Comparison of ENCODE assay signal across 11 cellular contexts in the genomic region with DNA sequence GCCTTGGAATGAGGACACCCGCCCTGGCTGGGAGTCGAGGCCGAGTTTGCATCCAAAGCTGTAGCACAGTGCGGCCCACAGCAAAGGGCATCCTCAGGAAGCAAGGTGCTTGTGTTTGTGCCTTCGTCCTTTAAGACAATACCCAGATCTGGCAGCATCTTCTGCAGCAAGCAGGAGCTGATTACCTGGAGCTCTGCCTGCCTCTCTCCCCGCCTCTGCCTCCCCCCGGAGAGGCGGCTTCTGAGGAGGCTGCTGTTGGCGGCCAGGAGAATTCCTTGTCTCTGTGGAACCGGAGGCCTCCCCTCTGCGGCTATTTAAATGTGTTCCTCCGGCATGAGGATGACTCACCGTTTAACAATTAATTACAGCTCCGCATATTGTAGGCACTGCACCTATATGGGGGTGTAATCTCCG.
DNase-seq lines count a peak whose midpoint lies in the region; ATAC-seq lines count a peak whose summit lies in the region.
"Had no signal": no experiment of that assay in that cellular context is flagged by ENCODE, and none has a peak within 500 bp of the region (broad histone marks: within the 10 kb centered on the region; RNA-seq: fewer than 3 reads in every experiment).

No MANE protein-coding gene starts in this region.

- no peaks in the 10 kb centered on the region for H3K36me3 ChIP-seq in muscle layer of colon (ENCODE audit: insufficient read depth, low read length)

- no peaks in the 10 kb centered on the region for H3K27me3 ChIP-seq in muscle layer of colon (ENCODE audit: control insufficient read depth in 1 of 2, insufficient read depth in 2 of 2, low read length in 2 of 2)

- no peak overlapping the region for H3K4me3 ChIP-seq in muscle layer of colon (ENCODE audit: low read depth in 1 of 2, low read length in 2 of 2)

- peaks cover 46% of the 10 kb centered on the region for H3K4me1 ChIP-seq in muscle layer of colon (ENCODE audit: insufficient read depth, low read length)

- H3K9me3 ChIP-seq in muscle layer of colon (ENCODE audit: low read length), result no peaks in the 10 kb centered on the region
- H3K9me3 ChIP-seq: Caco-2 had no signal

- ATAC-seq in HG03139 (IDR thresholded peaks at IDR 0.05; ENCODE audit: unreplicated experiment) (no peak), GM21528 (IDR thresholded peaks at IDR 0.05; ENCODE audit: low FRiP score, unreplicated experiment) (no peak)
- ATAC-seq: activated CD8-positive, alpha-beta memory T cell treated with anti-CD3 and anti-CD28 coated beads, Interleukin-2, amount 10 ng/mL, durations not matched to agents 7 days and 5 days had no signal

- DNase-seq in Daoy (ENCODE audit: low read depth), result peak; percentile 79
- DNase-seq in NCI-H69 (lab: John Stamatoyannopoulos, UW), result peak; percentile 86
- peak; percentile 18 for DNase-seq in fibroblast of peridontal ligament (ENCODE audit: extremely low read depth)
- no peak for DNase-seq in immature natural killer cell
- DNase-seq in stimulated activated CD4-positive, alpha-beta T cell treated with anti-CD3 and anti-CD28 coated beads, Interleukin-12 subunit alpha, Interleukin-12 subunit beta, amount 100 ng/mL, for 4 hours, result no peak
- DNase-seq: activated CD8-positive, alpha-beta memory T cell treated with anti-CD3 and anti-CD28 coated beads, Interleukin-2, amount 10 ng/mL, durations not matched to agents 7 days and 5 days; Caco-2 had no signal

- H3K4me1 Mint-ChIP-seq in immature natural killer cell, result no peaks in the 10 kb centered on the region
- H3K4me1 Mint-ChIP-seq: activated CD8-positive, alpha-beta memory T cell treated with anti-CD3 and anti-CD28 coated beads, Interleukin-2, amount 10 ng/mL, durations not matched to agents 7 days and 5 days had no signal

- no peaks in the 10 kb centered on the region for H3K9me3 Mint-ChIP-seq in immature natural killer cell
- H3K9me3 Mint-ChIP-seq: stimulated activated naive CD8-positive, alpha-beta T cell treated with anti-CD3 and anti-CD28 coated beads, Interleukin-15, Interleukin-2, amounts not matched to agents 100 ng/mL and 50 ng/mL, for 24 hours had no signal

- H3K27ac Mint-ChIP-seq in immature natural killer cell, result no peak overlapping the region
- H3K27ac Mint-ChIP-seq: activated CD8-positive, alpha-beta memory T cell treated with anti-CD3 and anti-CD28 coated beads, Interleukin-2, amount 10 ng/mL, durations not matched to agents 7 days and 5 days; stimulated activated naive CD8-positive, alpha-beta T cell treated with anti-CD3 and anti-CD28 coated beads, Interleukin-15, Interleukin-2, amounts not matched to agents 100 ng/mL and 50 ng/mL, for 24 hours had no signal

- no peaks in the 10 kb centered on the region for H3K36me3 Mint-ChIP-seq in immature natural killer cell
- H3K36me3 Mint-ChIP-seq: activated CD8-positive, alpha-beta memory T cell treated with anti-CD3 and anti-CD28 coated beads, Interleukin-2, amount 10 ng/mL, durations not matched to agents 7 days and 5 days had no signal

- no peak overlapping the region for H3K9ac ChIP-seq in muscle layer of colon (ENCODE audit: low read length)

- no peak overlapping the region for H3K4me3 Mint-ChIP-seq in immature natural killer cell
- H3K4me3 Mint-ChIP-seq: activated CD8-positive, alpha-beta memory T cell treated with anti-CD3 and anti-CD28 coated beads, Interleukin-2, amount 10 ng/mL, durations not matched to agents 7 days and 5 days; stimulated activated naive CD8-positive, alpha-beta T cell treated with anti-CD3 and anti-CD28 coated beads, Interleukin-15, Interleukin-2, amounts not matched to agents 100 ng/mL and 50 ng/mL, for 24 hours had no signal

- H3K27me3 Mint-ChIP-seq in immature natural killer cell (ENCODE audit: low read depth in 3 of 3), result peaks cover 0 to 9% (median 3%) of the 10 kb centered on the region in 3 donors
- H3K27me3 Mint-ChIP-seq: stimulated activated naive CD8-positive, alpha-beta T cell treated with anti-CD3 and anti-CD28 coated beads, Interleukin-15, Interleukin-2, amounts not matched to agents 100 ng/mL and 50 ng/mL, for 24 hours had no signal

- H3K27ac ChIP-seq in muscle layer of colon (ENCODE audit: low read depth, low read length), result peak overlapping the region; percentile 40

Comparison
In these comparisons a context has a peak if more than half of its experiments do, and no peak if none do; other contexts are left out.
1. DNase-seq: peak in Daoy (single experiment), NCI-H69 (single experiment) and fibroblast of peridontal ligament (single experiment); none in immature natural killer cell (0 of 3) and stimulated activated CD4-positive, alpha-beta T cell treated with anti-CD3 and anti-CD28 coated beads, Interleukin-12 subunit alpha, Interleukin-12 subunit beta, amount 100 ng/mL, for 4 hours (single experiment).